In genomic region chr2:212064318-212064717, GRCh38 we compare ENCODE assay signal across 1 cellular context.
TF ChIP-seq lines count a peak whose summit lies in the region.

No MANE protein-coding gene starts in this region.

TF ChIP-seq in HCT116, 20 proteins besides CTCF, POLR2A, EP300 and RAD21 (continued from another document):
- TF ChIP-seq ATF3 (IDR thresholded peaks at IDR 0.05): no peak
- TF ChIP-seq SRF (IDR thresholded peaks at IDR 0.05; ENCODE audit: low read depth): no peak
- no peak for TF ChIP-seq EGR1 (IDR thresholded peaks at IDR 0.05; ENCODE audit: low read depth)
- TF ChIP-seq CBX3 (IDR thresholded peaks at IDR 0.05; ENCODE audit: low read depth): no peak
- TF ChIP-seq ELF1 (IDR thresholded peaks at IDR 0.05; ENCODE audit: borderline replicate concordance, low read depth): no peak
- TF ChIP-seq JUND (IDR thresholded peaks at IDR 0.05): no peak
- no peak for TF ChIP-seq ZNF274 (IDR thresholded peaks at IDR 0.05; ENCODE audit: low read depth, low read length)
- no peak for TF ChIP-seq SP1 (IDR thresholded peaks at IDR 0.05; ENCODE audit: low read depth)
- TF ChIP-seq ZBTB33 (IDR thresholded peaks at IDR 0.05; ENCODE audit: extremely low read depth, insufficient replicate concordance, low read length): no peak
TF ChIP-seq in HCT116: peak in this region for 0.
